ENCODE assay signal across 16 cellular contexts in the genomic region with DNA sequence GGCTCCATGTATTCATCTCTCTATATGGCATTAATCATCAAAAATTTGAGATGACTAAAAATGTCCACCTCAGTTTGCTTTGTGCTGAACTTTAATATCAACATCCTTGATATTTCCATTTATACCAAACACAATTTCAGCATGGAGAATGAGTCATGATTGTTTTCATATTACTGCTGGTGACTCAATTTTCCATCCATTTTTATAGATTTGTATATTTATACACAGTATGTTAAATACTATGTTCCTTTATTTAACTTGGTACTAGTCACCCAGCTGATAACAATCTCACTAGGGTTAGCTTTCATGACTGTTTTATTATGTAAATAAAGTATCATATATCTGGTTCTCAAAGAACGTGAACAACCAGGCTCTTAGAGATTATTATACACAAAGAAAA.
A peak's percentile ranks its signal among the peaks of the same experiment; 100 is the strongest.
DNase-seq lines count a peak whose midpoint lies in the region; ATAC-seq and TF ChIP-seq lines count a peak whose summit lies in the region.
"Had no signal": no experiment of that assay in that cellular context is flagged by ENCODE, and none has a peak within 500 bp of the region (broad histone marks: within the 10 kb centered on the region; RNA-seq: fewer than 3 reads in every experiment).

No MANE protein-coding gene starts in this region.

- H3K36me3 ChIP-seq in BJ (ENCODE audit: control insufficient read depth, insufficient read depth, low read length) = no peaks in the 10 kb centered on the region
- H3K36me3 ChIP-seq in PC-3 (ENCODE audit: low read depth, low read length) = no peaks in the 10 kb centered on the region
- H3K36me3 ChIP-seq: left lung had no signal

- H3K9me3 ChIP-seq in PC-3 (ENCODE audit: low read length) = no peaks in the 10 kb centered on the region

- TF ChIP-seq CTCF in BJ (IDR thresholded peaks at IDR 0.05; ENCODE audit: insufficient read depth, low read depth, low read length) (no peak), PC-3 (conservative IDR thresholded peaks at IDR 0.05; ENCODE audit: low read depth, low read length) (no peak)

- POLR2A ChIA-PET in BJ (lab: Charles Lee) = no interaction called here
- POLR2A ChIA-PET in PC-3 (lab: Charles Lee; ENCODE audit: unreplicated experiment) = interaction anchor here (0.7 kb wide), 1 partner anchor 48 kb away, joined by 3 read pairs; no protein-coding TSS in a partner anchor

- H3K4me3 ChIP-seq in BJ (ENCODE audit: low read depth, low read length) (no peak overlapping the region), PC-3 (ENCODE audit: low read length) (no peak overlapping the region)
- H3K4me3 ChIP-seq: GM12878, left lung had no signal

- H3F3A ChIP-seq in PC-3 (ENCODE audit: low read length, unreplicated experiment) = no peaks in the 10 kb centered on the region

- intact Hi-C loops in PC-3 (cut with micrococcal nuclease) = loop anchor here (1.0 kb wide), 2 partner anchors 191 to 320 kb away; no protein-coding TSS in a partner anchor

- H4K20me1 ChIP-seq in PC-3 (ENCODE audit: low read length) = no peaks in the 10 kb centered on the region

- H3K27ac ChIP-seq in PC-3 (ENCODE audit: low read length) = peak overlapping the region; percentile 81
- H3K27ac ChIP-seq: left lung had no signal

- H3K9me2 ChIP-seq in PC-3 (replicated peaks; ENCODE audit: low read length) = no peaks in the 10 kb centered on the region

- H3K27me3 ChIP-seq in BJ (ENCODE audit: control insufficient read depth, insufficient read depth, low read length) (no peaks in the 10 kb centered on the region), PC-3 (ENCODE audit: low read length) (no peaks in the 10 kb centered on the region)
- H3K27me3 ChIP-seq: left lung had no signal

- H3K4me1 ChIP-seq in PC-3 (ENCODE audit: insufficient read depth, low read length) = peaks cover 15% of the 10 kb centered on the region
- H3K4me1 ChIP-seq: left lung had no signal

- no peak overlapping the region for H2AFZ ChIP-seq in PC-3 (ENCODE audit: low read length)

- no TSS peak for BruUV-seq in PC-3 (replicated peaks; lab: Mats Ljungman, UMichigan)

- no peak overlapping the region for H3K9ac ChIP-seq in PC-3 (ENCODE audit: low read length)

- ATAC-seq in PC-3 (peak; percentile 99), GM19035 (IDR thresholded peaks at IDR 0.05; ENCODE audit: unreplicated experiment) (no peak), GM21786 (IDR thresholded peaks at IDR 0.05; ENCODE audit: unreplicated experiment) (no peak)
- ATAC-seq: GM12878, left lung had no signal

- CTCF ChIA-PET in BJ (lab: Yijun Ruan, JAX) = no interaction called here
- CTCF ChIA-PET in PC-3 (lab: Charles Lee) = no interaction called here

- H3K4me2 ChIP-seq in PC-3 (ENCODE audit: low read length) = peak overlapping the region; percentile 58; the same call in 1 of the 2 replicates

- DNase-seq in BJ (ENCODE audit: low read depth) (peak; percentile 27), HS-27A (ENCODE audit: low read depth) (peak; percentile 31), PC-3 (peak; percentile 89), fibroblast of peridontal ligament (ENCODE audit: extremely low read depth) (peak; percentile 74), HUDEP-2 (lab: John Stamatoyannopoulos, UW; ENCODE audit: unreplicated experiment in 76 of 76) (no peak), hypothalamus (lab: John Stamatoyannopoulos, UW) (no peak)
- DNase-seq: activated CD4-positive, alpha-beta T cell treated with anti-CD3 and anti-CD28 coated beads for 4 hours; C1 segment of cervical spinal cord; left lung; naive B cell; NCI-H446; stimulated activated CD4-positive, alpha-beta T cell treated with anti-CD3 and anti-CD28 coated beads, Interleukin-12 subunit alpha, Interleukin-12 subunit beta, amount 100 ng/mL, for 4 hours; T-helper 2 cell had no signal

- H3K79me2 ChIP-seq in PC-3 (ENCODE audit: low read length) = no peaks in the 10 kb centered on the region

Comparison
In these comparisons a context has a peak if more than half of its experiments do, and no peak if none do; other contexts are left out.
1. DNase-seq: peak in BJ (single experiment), HS-27A (single experiment), PC-3 (single experiment) and fibroblast of peridontal ligament (single experiment); none in HUDEP-2 (0 of 76) and hypothalamus (0 of 51).